ENCODE assay signal across 9 cellular contexts in genomic region chr2:104854507-104855173, GRCh38. TPM values are rescaled to one million over a fixed set of nuclear protein-coding genes. Genes with fewer than 3 reads are reported as not detected.
DNase-seq lines count a peak whose midpoint lies in the region; TF ChIP-seq lines count a peak whose summit lies in the region.
"Had no signal": no experiment of that assay in that cellular context is flagged by ENCODE, and none has a peak within 500 bp of the region (broad histone marks: within the 10 kb centered on the region; RNA-seq: fewer than 3 reads in every experiment).

No MANE protein-coding gene starts in this region.

- peaks cover 32% of the 10 kb centered on the region for H3K36me3 Mint-ChIP-seq in nephron (ENCODE audit: low read depth)

- peak overlapping the region; percentile 61 for H3K4me2 ChIP-seq in BLaER1

- H4K20me1 ChIP-seq in BLaER1: peaks cover 93% of the 10 kb centered on the region

- H3K4me1 Mint-ChIP-seq in nephron: peaks cover 19% of the 10 kb centered on the region

- H3K4me3 Mint-ChIP-seq in nephron: peak overlapping the region; percentile 90 to 94 (median 91)

- peaks cover 88% of the 10 kb centered on the region for H3K27me3 Mint-ChIP-seq in nephron (ENCODE audit: low read depth)

- DNase-seq in HEK293T (ENCODE audit: extremely low spot score) (no peak), caudate nucleus (lab: John Stamatoyannopoulos, UW) (peak in 3 of 61 donors; percentile 30 to 69 (median 56)), ureter (ENCODE audit: low spot score) (no peak), A172 (ENCODE audit: low spot score) (no peak), NCI-H526 (lab: John Stamatoyannopoulos, UW) (no peak)
- DNase-seq in effector CD4-positive, alpha-beta T cell: no peak
- DNase-seq: NCI-H2171 treated with DMSO at 0.1 percent for 48 hours had no signal

- CTCF ChIA-PET in HEK293T (lab: Yijun Ruan, JAX): interaction anchor here (0.7 kb wide), 1 partner anchor 276 kb away, joined by 3 read pairs; no protein-coding TSS in a partner anchor

- H3K4me3 ChIP-seq in BLaER1: peak overlapping the region; percentile 56

- H3K9ac ChIP-seq in BLaER1: no peak overlapping the region

- H3K27ac ChIP-seq in BLaER1: no peak overlapping the region
- peak overlapping the region; percentile 94 for H3K27ac ChIP-seq in caudate nucleus (ENCODE audit: low read depth, low read length)

- H3K36me3 ChIP-seq in BLaER1: no peaks in the 10 kb centered on the region

- POLR2A ChIA-PET in HEK293T (lab: Yijun Ruan, JAX): interaction anchor here (2.0 kb wide), 1 partner anchor 10 kb away, joined by 6 read pairs; no protein-coding TSS in a partner anchor

- peaks cover 10% of the 10 kb centered on the region; the same call in 1 of the 2 replicates for H3K9me3 ChIP-seq in BLaER1

- peaks cover 20% of the 10 kb centered on the region; the same call in 1 of the 2 replicates for H3K4me1 ChIP-seq in BLaER1

- no peaks in the 10 kb centered on the region for H3K9me3 Mint-ChIP-seq in nephron

- peaks cover 100% of the 10 kb centered on the region for H3K27me3 ChIP-seq in BLaER1

- TF ChIP-seq CTCF in nephron (IDR thresholded peaks at IDR 0.05; ENCODE audit: unreplicated experiment in 3 of 3): no peak

- peak overlapping the region; percentile 67 to 91 (median 89) for H3K27ac Mint-ChIP-seq in nephron

TF ChIP-seq in HEK293T, 16 proteins besides CTCF, POLR2A, EP300 and RAD21:
- TF ChIP-seq FOXK2 (IDR thresholded peaks at IDR 0.05) (no peak), FOXM1 (IDR thresholded peaks at IDR 0.05; ENCODE audit: borderline replicate concordance) (peak; percentile 20; the same call in 1 of the 2 replicates)
TF ChIP-seq in HEK293T: peak in this region for 1.

RNA-seq across cellular contexts. Expression of gene POU3F3, which starts 0.7 kb away (rescaled TPM):
- not detected for total RNA-seq in ureter
- total RNA-seq in A172 (2014; rRNA removed; shearing (Covaris generic)): not detected in 2 replicates
